19 cellular contexts compared by ENCODE assay signal in the genomic region with DNA sequence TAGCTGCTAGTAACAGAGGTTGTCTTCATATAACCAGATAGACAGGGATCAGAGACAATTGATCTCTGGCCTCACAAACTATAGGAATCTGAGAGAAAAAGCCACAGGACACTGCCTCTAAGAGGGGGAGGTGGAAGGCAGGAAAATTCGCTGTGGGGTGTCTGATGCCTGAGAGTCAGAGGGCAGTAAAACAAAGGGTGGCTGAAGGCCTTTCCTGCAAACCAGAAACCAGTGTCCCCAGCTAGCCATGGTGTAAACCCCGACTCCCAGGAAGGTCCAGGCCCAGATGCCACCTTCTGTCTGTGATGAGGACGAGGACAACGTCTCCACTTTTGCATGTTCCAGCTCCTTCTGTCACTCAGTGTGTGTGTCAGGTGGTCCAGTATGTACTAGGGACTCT.
A peak's percentile ranks its signal among the peaks of the same experiment; 100 is the strongest.
DNase-seq lines count a peak whose midpoint lies in the region; ATAC-seq, FAIRE-seq and TF ChIP-seq lines count a peak whose summit lies in the region.
"Had no signal": no experiment of that assay in that cellular context is flagged by ENCODE, and none has a peak within 500 bp of the region (broad histone marks: within the 10 kb centered on the region; RNA-seq: fewer than 3 reads in every experiment).

No MANE protein-coding gene starts in this region.

- H3K9ac ChIP-seq in OCI-LY1 (ENCODE audit: low read length) (no peak overlapping the region; the same call in 1 of the 2 replicates), H1 (replicated peaks in 1 of 4; ENCODE audit: extremely low read depth in 1 of 4, low read depth in 3 of 4, low read length in 3 of 4) (no peak overlapping the region)
- H3K9ac ChIP-seq: GM23248 had no signal

- no peaks in the 10 kb centered on the region for H3K9me2 ChIP-seq in OCI-LY1 (ENCODE audit: low read depth, low read length)

- H3K4me1 ChIP-seq in OCI-LY1 (ENCODE audit: insufficient read depth, low read length, severe bottlenecking) (peaks cover 75% of the 10 kb centered on the region), H1 (replicated peaks in 1 of 4; ENCODE audit: control insufficient read depth in 3 of 4, insufficient read depth in 4 of 4, low read length in 3 of 4) (peaks cover 1 to 21% (median 14%) of the 10 kb centered on the region in 4 experiments; a peak in 6 of 7 replicates), upper lobe of right lung (no peaks in the 10 kb centered on the region)
- H3K4me1 ChIP-seq: SJSA1 had no signal

- H3K9me3 Mint-ChIP-seq in type B pancreatic cell, result no peaks in the 10 kb centered on the region
- H3K9me3 Mint-ChIP-seq in activated naive CD4-positive, alpha-beta T cell treated with anti-CD3 and anti-CD28 coated beads, Interleukin-2, amount 10 ng/mL, durations not matched to agents 7 days and 5 days, result peaks cover 4% of the 10 kb centered on the region
- H3K9me3 Mint-ChIP-seq: CD4-positive, alpha-beta T cell had no signal

- no peak for TF ChIP-seq EP300 in H1 (IDR thresholded peaks at IDR 0.05; ENCODE audit: borderline replicate concordance in 1 of 2, low read depth in 2 of 2, low read length in 2 of 2)

- no peak for FAIRE-seq in H1 (lab: Jason Lieb, UNC)

- no peak overlapping the region for H3K4ac ChIP-seq in H1 (replicated peaks; ENCODE audit: insufficient read length, low read depth, low read length)

- H2AFZ ChIP-seq in OCI-LY1 (ENCODE audit: low read length) (no peak overlapping the region), H1 (ENCODE audit: low read length) (no peak overlapping the region)
- H2AFZ ChIP-seq: GM23248 had no signal

- no peak for TF ChIP-seq RAD21 in H1 (IDR thresholded peaks at IDR 0.05 in 1 of 2, conservative IDR thresholded peaks at IDR 0.05 in 1 of 2; ENCODE audit: low read depth in 2 of 2, low read length in 2 of 2)

- no peaks in the 10 kb centered on the region for H3K79me2 ChIP-seq in OCI-LY1 (ENCODE audit: insufficient read depth, low read length)
- no peaks in the 10 kb centered on the region; a peak in 1 of 4 replicates for H3K79me2 ChIP-seq in H1 (ENCODE audit: control insufficient read depth in 1 of 2, insufficient read depth in 2 of 2, low read length in 2 of 2)

- no peak overlapping the region for H3K4me3 ChIP-seq in OCI-LY1 (ENCODE audit: low read depth, low read length, poor library complexity, severe bottlenecking)
- H3K4me3 ChIP-seq in H1 (ENCODE audit: extremely low read depth in 1 of 4, insufficient read depth in 2 of 4, low read depth in 3 of 4, low read length in 4 of 4), result no peak overlapping the region
- no peak overlapping the region for H3K4me3 ChIP-seq in upper lobe of right lung
- H3K4me3 ChIP-seq: GM23248, SJSA1 had no signal

- H3K23ac ChIP-seq in H1 (ENCODE audit: insufficient read length), result no peak overlapping the region

- peaks cover 3% of the 10 kb centered on the region; the same call in 1 of the 2 replicates for H3K79me1 ChIP-seq in H1 (ENCODE audit: low read depth, low read length)

- no peak for ATAC-seq in GM21526 (IDR thresholded peaks at IDR 0.05; ENCODE audit: low FRiP score, unreplicated experiment)
- no peak for ATAC-seq in upper lobe of right lung
- ATAC-seq: Right ventricle myocardium inferior had no signal

- intact Hi-C loops in upper lobe of right lung (cut with DNase I), result no loop called here

- no peak overlapping the region for H4K5ac ChIP-seq in H1 (ENCODE audit: insufficient read length, low read depth, low read length)

- DNase-seq in H1 (ENCODE audit: low read depth in 1 of 2, low spot score in 2 of 2), result peak in 1 of 2 experiments; percentile 43
- DNase-seq in islet precursor cell, result peak; percentile 35
- DNase-seq in type B pancreatic cell (ENCODE audit: extremely low spot score, unreplicated experiment), result no peak
- DNase-seq in activated naive CD4-positive, alpha-beta T cell treated with anti-CD3 and anti-CD28 coated beads, Interleukin-2, amount 10 ng/mL, durations not matched to agents 7 days and 5 days, result no peak
- no peak for DNase-seq in upper lobe of right lung
- DNase-seq: Caco-2; CD4-positive, alpha-beta T cell; DMS 273 treated with DMSO at 0.1 percent for 48 hours; DMS79 treated with DMSO at 0.1 percent for 48 hours; GM23248; NCI-H1105; NCI-H2171; NCI-H345; NCI-H524 treated with DMSO at 0.1 percent for 48 hours had no signal

- H3K4me2 ChIP-seq in OCI-LY1 (ENCODE audit: low read length), result no peak overlapping the region
- H3K4me2 ChIP-seq in H1 (ENCODE audit: insufficient read depth in 1 of 2, low read depth in 2 of 2, low read length in 2 of 2), result peak overlapping the region; percentile 7 to 26; a peak in 1 of 4 replicates

- no peak overlapping the region for H3K14ac ChIP-seq in H1 (ENCODE audit: insufficient read length)

- 0 out of 2 replicates have a peak overlapping the region, but pooled peaks have one; percentile 29 for H2BK20ac ChIP-seq in H1 (ENCODE audit: low read length)

- 74% methylated on average over 4 of the region's 4 CpGs; no CpG with 5 or more reads in 1 of the 2 experiments for WGBS in H1 (ENCODE audit: extremely low coverage in 1 of 2, insufficient coverage in 1 of 2, insufficient read length in 1 of 2, insufficient replicate concordance in 2 of 2, low coverage in 1 of 2, low lambda C conversion rate in 2 of 2, missing lambda C conversion rate in 1 of 2), 2 experiments

- peaks cover 33% of the 10 kb centered on the region for H3K4me1 Mint-ChIP-seq in type B pancreatic cell (ENCODE audit: unreplicated experiment)
- no peaks in the 10 kb centered on the region for H3K4me1 Mint-ChIP-seq in activated naive CD4-positive, alpha-beta T cell treated with anti-CD3 and anti-CD28 coated beads, Interleukin-2, amount 10 ng/mL, durations not matched to agents 7 days and 5 days

- TF ChIP-seq POLR2A in H1 (IDR thresholded peaks at IDR 0.05; ENCODE audit: control extremely low read depth in 1 of 2, low read depth in 2 of 2, low read length in 2 of 2), result no peak

- H3K36me3 ChIP-seq in OCI-LY1 (ENCODE audit: insufficient read depth, low read length) (no peaks in the 10 kb centered on the region), H1 (ENCODE audit: control insufficient read depth in 2 of 4, insufficient read depth in 4 of 4, low read length in 3 of 4) (no peaks in the 10 kb centered on the region), upper lobe of right lung (no peaks in the 10 kb centered on the region)
- H3K36me3 ChIP-seq: SJSA1 had no signal

- H3K27me3 Mint-ChIP-seq in type B pancreatic cell, result peaks cover 51% of the 10 kb centered on the region
- no peaks in the 10 kb centered on the region for H3K27me3 Mint-ChIP-seq in activated naive CD4-positive, alpha-beta T cell treated with anti-CD3 and anti-CD28 coated beads, Interleukin-2, amount 10 ng/mL, durations not matched to agents 7 days and 5 days
- H3K27me3 Mint-ChIP-seq: IgD-negative memory B cell had no signal

- POLR2A ChIA-PET in H1 (lab: Charles Lee; ENCODE audit: partially characterized antibody), result interaction anchor here (0.7 to 1.4 kb wide), 3 partner anchors 95 to 504 kb away, joined by 3 to 4 read pairs (median 3); no protein-coding TSS in a partner anchor

- no peaks in the 10 kb centered on the region; the same call in 1 of the 2 replicates for H3K23me2 ChIP-seq in H1 (ENCODE audit: low read depth, low read length)

- no peaks in the 10 kb centered on the region for H3K27me3 ChIP-seq in OCI-LY1 (ENCODE audit: insufficient read depth, low read length)
- H3K27me3 ChIP-seq in H1 (replicated peaks in 1 of 4; ENCODE audit: control insufficient read depth in 3 of 4, extremely low read depth in 1 of 4, insufficient read depth in 3 of 4, low read length in 3 of 4), result no peaks in the 10 kb centered on the region
- no peaks in the 10 kb centered on the region for H3K27me3 ChIP-seq in upper lobe of right lung

- H3F3A ChIP-seq in OCI-LY1 (ENCODE audit: insufficient read depth, low read length), result no peaks in the 10 kb centered on the region

- H2BK12ac ChIP-seq in H1 (ENCODE audit: low read depth, low read length), result peak overlapping the region; percentile 62; the same call in 1 of the 2 replicates

- H3K36me3 Mint-ChIP-seq in type B pancreatic cell, result peaks cover 5% of the 10 kb centered on the region
- H3K36me3 Mint-ChIP-seq in activated naive CD4-positive, alpha-beta T cell treated with anti-CD3 and anti-CD28 coated beads, Interleukin-2, amount 10 ng/mL, durations not matched to agents 7 days and 5 days, result no peaks in the 10 kb centered on the region
- H3K36me3 Mint-ChIP-seq: IgD-negative memory B cell had no signal

- no peak for TF ChIP-seq CTCF in OCI-LY1 (IDR thresholded peaks at IDR 0.05; ENCODE audit: low read length)
- TF ChIP-seq CTCF in H1 (IDR thresholded peaks at IDR 0.05; ENCODE audit: control extremely low read depth in 1 of 3, insufficient read depth in 1 of 3, low read depth in 1 of 3, low read length in 3 of 3), result no peak
- TF ChIP-seq CTCF in type B pancreatic cell (conservative IDR thresholded peaks at IDR 0.05), result no peak
- TF ChIP-seq CTCF in upper lobe of right lung (IDR thresholded peaks at IDR 0.05), result no peak

- peak overlapping the region; percentile 5 for H3K27ac ChIP-seq in OCI-LY1 (ENCODE audit: low read depth, low read length, poor library complexity, severe bottlenecking)
- no peak overlapping the region for H3K27ac ChIP-seq in H1 (ENCODE audit: low read depth, low read length)
- no peak overlapping the region for H3K27ac ChIP-seq in upper lobe of right lung
- H3K27ac ChIP-seq: GM23248, SJSA1 had no signal

- H3K9me3 ChIP-seq in OCI-LY1 (ENCODE audit: low read length), result no peaks in the 10 kb centered on the region
- H3K9me3 ChIP-seq in H1 (ENCODE audit: insufficient read depth in 2 of 2, low read depth in 1 of 2, low read length in 1 of 2), result 0 out of 4 replicates have a peak, but pooled peaks cover 0 to 3% of the 10 kb centered on the region in 2 experiments
- no peaks in the 10 kb centered on the region for H3K9me3 ChIP-seq in upper lobe of right lung
- H3K9me3 ChIP-seq: Caco-2, SJSA1 had no signal

- peak overlapping the region; percentile 52 for H3K27ac Mint-ChIP-seq in type B pancreatic cell
- no peak overlapping the region for H3K27ac Mint-ChIP-seq in activated naive CD4-positive, alpha-beta T cell treated with anti-CD3 and anti-CD28 coated beads, Interleukin-2, amount 10 ng/mL, durations not matched to agents 7 days and 5 days
- H3K27ac Mint-ChIP-seq: CD4-positive, alpha-beta T cell; IgD-negative memory B cell had no signal

- H3K18ac ChIP-seq in H1 (ENCODE audit: extremely low read depth, low read length), result no peak overlapping the region; the same call in 1 of the 2 replicates

- H3K4me3 Mint-ChIP-seq in type B pancreatic cell, result no peak overlapping the region
- no peak overlapping the region for H3K4me3 Mint-ChIP-seq in activated naive CD4-positive, alpha-beta T cell treated with anti-CD3 and anti-CD28 coated beads, Interleukin-2, amount 10 ng/mL, durations not matched to agents 7 days and 5 days
- H3K4me3 Mint-ChIP-seq: CD4-positive, alpha-beta T cell; IgD-negative memory B cell had no signal

- no peaks in the 10 kb centered on the region for H4K20me1 ChIP-seq in OCI-LY1 (ENCODE audit: insufficient read depth, low read length)
- H4K20me1 ChIP-seq in H1 (replicated peaks in 1 of 2; ENCODE audit: control insufficient read depth in 1 of 2, insufficient read depth in 2 of 2, low read length in 2 of 2), result peaks cover 0 to 4% of the 10 kb centered on the region in 2 experiments

- no peak overlapping the region for H2BK5ac ChIP-seq in H1 (ENCODE audit: low read depth, low read length)

- H2BK120ac ChIP-seq in H1 (replicated peaks; ENCODE audit: low read depth, low read length), result peak overlapping the region; percentile 8

- no peak overlapping the region for H4K91ac ChIP-seq in H1 (replicated peaks; ENCODE audit: insufficient read length, low read length)

- no peak overlapping the region for H2AK5ac ChIP-seq in H1 (ENCODE audit: low read depth, low read length)

- H2BK15ac ChIP-seq in H1 (ENCODE audit: low read length), result peak overlapping the region; percentile 73; the same call in 1 of the 2 replicates

- no peak overlapping the region for H4K8ac ChIP-seq in H1 (ENCODE audit: extremely low read depth, insufficient read depth, low read length)

- H3K56ac ChIP-seq in H1 (replicated peaks; ENCODE audit: insufficient read length, low read depth, low read length), result no peak overlapping the region

- CTCF ChIA-PET in H1 (lab: Charles Lee; ENCODE audit: partially characterized antibody), result interaction anchor here (1.3 to 1.5 kb wide), 4 partner anchors 19 to 199 kb away, joined by 3 to 5 read pairs (median 4); no protein-coding TSS in a partner anchor
- CTCF ChIA-PET in activated naive CD4-positive, alpha-beta T cell treated with anti-CD3 and anti-CD28 coated beads, Interleukin-2, amount 10 ng/mL, durations not matched to agents 7 days and 5 days (lab: Charles Lee), result no interaction called here
